In genomic region chr2:88824951-88825350, GRCh38 we compare ENCODE assay signal across 20 cellular contexts.
"Had no signal": no experiment of that assay in that cellular context is flagged by ENCODE, and none has a peak within 500 bp of the region (broad histone marks: within the 10 kb centered on the region; RNA-seq: fewer than 3 reads in every experiment).

No MANE protein-coding gene starts in this region.

- H3K27ac ChIP-seq: dorsolateral prefrontal cortex, gastrocnemius medialis, neural progenitor cell, parathyroid adenoma, psoas muscle, right lobe of liver, transverse colon had no signal

- H3K27me3 ChIP-seq: neural progenitor cell, right lobe of liver, transverse colon had no signal

- H3K4me1 ChIP-seq: gastrocnemius medialis, neural progenitor cell, parathyroid adenoma, psoas muscle, right lobe of liver, transverse colon had no signal

- H2AFZ ChIP-seq: neural progenitor cell, parathyroid adenoma had no signal

- H3K4me2 ChIP-seq: neural progenitor cell had no signal

- H3K9me3 ChIP-seq: gastrocnemius medialis, psoas muscle, right lobe of liver, transverse colon had no signal

- H3K79me2 ChIP-seq: parathyroid adenoma had no signal

- H3K4me3 ChIP-seq: dorsolateral prefrontal cortex, gastrocnemius medialis, lung, neural progenitor cell, psoas muscle, right lobe of liver, transverse colon had no signal

- ATAC-seq: gastrocnemius medialis; left lobe of liver; naive thymus-derived CD4-positive, alpha-beta T cell; psoas muscle; right lobe of liver; stimulated activated naive B cell treated with anti-CD40 and anti-IgM and Interleukin-4, amounts not matched to agents 10 μg/mL and 1 μg/mL and 100 μg/mL, for 72 hours had no signal

- H3K36me3 ChIP-seq: gastrocnemius medialis, neural progenitor cell, right lobe of liver, transverse colon had no signal

- DNase-seq: central memory CD4-positive, alpha-beta T cell; dorsolateral prefrontal cortex; effector CD4-positive, alpha-beta T cell; foreskin fibroblast; gastrocnemius medialis; head of caudate nucleus; mesenchymal stem cell; midbrain; naive thymus-derived CD4-positive, alpha-beta T cell; psoas muscle; right lobe of liver; small intestine; stimulated activated CD4-positive, alpha-beta T cell treated with anti-CD3 and anti-CD28 coated beads, Interleukin-15, amount 100 ng/mL, for 24 hours; stimulated activated CD4-positive, alpha-beta T cell treated with anti-CD3 and anti-CD28 coated beads, Interleukin-2, amount 100 ng/mL, for 48 hours; stimulated activated naive B cell treated with anti-CD40 and anti-IgM and Interleukin-4, amounts not matched to agents 10 μg/mL and 1 μg/mL and 100 μg/mL, for 72 hours; transverse colon had no signal
